In genomic region chr14:29805415-29806123, GRCh38 we compare ENCODE assay signal across 1 cellular context.
TF ChIP-seq lines count a peak whose summit lies in the region.

No MANE protein-coding gene starts in this region.

TF ChIP-seq in WTC11, 78 proteins besides CTCF, POLR2A, EP300 and RAD21 (continued from another document):
- TF ChIP-seq PREB (CRISPR knock-in tag; IDR thresholded peaks at IDR 0.05; ENCODE audit: borderline replicate concordance) (no peak), FOXP1 (CRISPR knock-in tag; IDR thresholded peaks at IDR 0.05; ENCODE audit: borderline replicate concordance) (no peak), ZNF425 (CRISPR knock-in tag; conservative IDR thresholded peaks at IDR 0.05) (no peak), TCF7 (CRISPR knock-in tag; IDR thresholded peaks at IDR 0.05; ENCODE audit: low read depth) (no peak)
